ENCODE assay signal across 8 cellular contexts in genomic region chr1:87131809-87132663, GRCh38.
DNase-seq lines count a peak whose midpoint lies in the region; ATAC-seq, FAIRE-seq and TF ChIP-seq lines count a peak whose summit lies in the region.

No MANE protein-coding gene starts in this region.

- no peak overlapping the region for H2BK20ac ChIP-seq in H1 (ENCODE audit: low read length)

- H3K4me3 ChIP-seq in H1 (ENCODE audit: extremely low read depth in 1 of 4, insufficient read depth in 2 of 4, low read depth in 3 of 4, low read length in 4 of 4), result peak overlapping the region; percentile 42 to 69 (median 56)

- no peak overlapping the region for H4K5ac ChIP-seq in H1 (ENCODE audit: insufficient read length, low read depth, low read length)

- no peak overlapping the region for H2BK120ac ChIP-seq in H1 (replicated peaks; ENCODE audit: low read depth, low read length)

- peaks cover 0 to 6% (median under 1%) of the 10 kb centered on the region in 4 experiments; a peak in 4 of 7 replicates for H3K4me1 ChIP-seq in H1 (replicated peaks in 1 of 4; ENCODE audit: control insufficient read depth in 3 of 4, insufficient read depth in 4 of 4, low read length in 3 of 4)

- H3K27me3 Mint-ChIP-seq in CD14-positive monocyte (ENCODE audit: low read depth in 3 of 3), result peaks cover 2 to 6% (median 3%) of the 10 kb centered on the region in 3 donors
- H3K27me3 Mint-ChIP-seq in mesothelial cell of epicardium (ENCODE audit: low read depth), result peaks cover 32% of the 10 kb centered on the region

- H2BK15ac ChIP-seq in H1 (ENCODE audit: low read length), result no peak overlapping the region

- no peak for TF ChIP-seq EP300 in H1 (IDR thresholded peaks at IDR 0.05; ENCODE audit: borderline replicate concordance in 1 of 2, low read depth in 2 of 2, low read length in 2 of 2)

- H3K27ac Mint-ChIP-seq in CD14-positive monocyte, result peak overlapping the region in 4 of 7 donors; percentile 27 to 67 (median 58)
- no peak overlapping the region for H3K27ac Mint-ChIP-seq in mesothelial cell of epicardium

- peak; percentile 94 for ATAC-seq in HG03378 (IDR thresholded peaks at IDR 0.05; ENCODE audit: unreplicated experiment)

- H3K18ac ChIP-seq in H1 (ENCODE audit: extremely low read depth, low read length), result peak overlapping the region; percentile 73; the same call in 1 of the 2 replicates

- peak; percentile 92 for TF ChIP-seq CTCF in CD14-positive monocyte (IDR thresholded peaks at IDR 0.05)
- TF ChIP-seq CTCF in H1 (IDR thresholded peaks at IDR 0.05; ENCODE audit: control extremely low read depth in 1 of 3, insufficient read depth in 1 of 3, low read depth in 1 of 3, low read length in 3 of 3), result peak; percentile 84 to 97 (median 96)
- TF ChIP-seq CTCF in mesothelial cell of epicardium (IDR thresholded peaks at IDR 0.05; ENCODE audit: unreplicated experiment), result peak; percentile 94

- no peak overlapping the region for H4K91ac ChIP-seq in H1 (replicated peaks; ENCODE audit: insufficient read length, low read length)

- intact Hi-C loops in CD14-positive monocyte (cut with micrococcal nuclease), result loop anchor here (5.0 to 10.0 kb wide), 2 partner anchors 820 to 823 kb away; no protein-coding TSS in a partner anchor

- H3K56ac ChIP-seq in H1 (replicated peaks; ENCODE audit: insufficient read length, low read depth, low read length), result no peak overlapping the region

- no peaks in the 10 kb centered on the region for H3K9me3 ChIP-seq in H1 (ENCODE audit: insufficient read depth in 2 of 2, low read depth in 1 of 2, low read length in 1 of 2)

- no peaks in the 10 kb centered on the region for H3K79me1 ChIP-seq in H1 (ENCODE audit: low read depth, low read length)

- H2BK12ac ChIP-seq in H1 (ENCODE audit: low read depth, low read length), result no peak overlapping the region

- H4K8ac ChIP-seq in H1 (ENCODE audit: extremely low read depth, insufficient read depth, low read length), result peak overlapping the region; percentile 91; the same call in 1 of the 2 replicates

- no peaks in the 10 kb centered on the region for H3K79me2 ChIP-seq in H1 (ENCODE audit: control insufficient read depth in 1 of 2, insufficient read depth in 2 of 2, low read length in 2 of 2)

- TF ChIP-seq RAD21 in H1 (IDR thresholded peaks at IDR 0.05 in 1 of 2, conservative IDR thresholded peaks at IDR 0.05 in 1 of 2; ENCODE audit: low read depth in 2 of 2, low read length in 2 of 2), result peak; percentile 95 to 97

- no peak overlapping the region for H3K14ac ChIP-seq in H1 (ENCODE audit: insufficient read length)

- TF ChIP-seq POLR2A in H1 (IDR thresholded peaks at IDR 0.05; ENCODE audit: control extremely low read depth in 1 of 2, low read depth in 2 of 2, low read length in 2 of 2), result peak in 1 of 2 experiments; percentile 43; a peak in 1 of 3 replicates

- no peak overlapping the region; the same call in 1 of the 2 replicates for H2BK5ac ChIP-seq in H1 (ENCODE audit: low read depth, low read length)

- H3K9ac ChIP-seq in H1 (replicated peaks in 1 of 4; ENCODE audit: extremely low read depth in 1 of 4, low read depth in 3 of 4, low read length in 3 of 4), result peak overlapping the region in 3 of 4 experiments; percentile 5 to 55 (median 54); a peak in 5 of 7 replicates

- H4K20me1 ChIP-seq in H1 (replicated peaks in 1 of 2; ENCODE audit: control insufficient read depth in 1 of 2, insufficient read depth in 2 of 2, low read length in 2 of 2), result no peaks in the 10 kb centered on the region

- peaks cover 0 to 14% (median 11%) of the 10 kb centered on the region in 4 experiments; a peak in 5 of 7 replicates for H3K27me3 ChIP-seq in H1 (replicated peaks in 1 of 4; ENCODE audit: control insufficient read depth in 3 of 4, extremely low read depth in 1 of 4, insufficient read depth in 3 of 4, low read length in 3 of 4)

- POLR2A ChIA-PET in H1 (lab: Charles Lee; ENCODE audit: partially characterized antibody), result no interaction called here

- H3K9me3 Mint-ChIP-seq in CD14-positive monocyte (peaks cover 0 to 3% (median 0%) of the 10 kb centered on the region in 7 donors), mesothelial cell of epicardium (no peaks in the 10 kb centered on the region)

- peaks cover 3% of the 10 kb centered on the region; the same call in 1 of the 2 replicates for H3K23me2 ChIP-seq in H1 (ENCODE audit: low read depth, low read length)

- WGBS in H1 (ENCODE audit: extremely low coverage in 1 of 2, insufficient coverage in 1 of 2, insufficient read length in 1 of 2, insufficient replicate concordance in 2 of 2, low coverage in 1 of 2, low lambda C conversion rate in 2 of 2, missing lambda C conversion rate in 1 of 2), 2 experiments, result 8% methylated on average over 42 of the region's 66 CpGs; no CpG with 5 or more reads in 1 of the 2 experiments

- H3K4me1 Mint-ChIP-seq in CD14-positive monocyte (peaks cover 20% of the 10 kb centered on the region), mesothelial cell of epicardium (peaks cover 24% of the 10 kb centered on the region)

- H3K23ac ChIP-seq in H1 (ENCODE audit: insufficient read length), result no peak overlapping the region

- H3K4ac ChIP-seq in H1 (replicated peaks; ENCODE audit: insufficient read length, low read depth, low read length), result no peak overlapping the region

- H3K36me3 ChIP-seq in H1 (ENCODE audit: control insufficient read depth in 2 of 4, insufficient read depth in 4 of 4, low read length in 3 of 4), result no peaks in the 10 kb centered on the region

- H3K4me3 Mint-ChIP-seq in CD14-positive monocyte (peak overlapping the region; percentile 93 to 95), mesothelial cell of epicardium (peak overlapping the region; percentile 75)

- peak; percentile 70 for FAIRE-seq in H1 (lab: Jason Lieb, UNC)

- CTCF ChIA-PET in H1 (lab: Charles Lee; ENCODE audit: partially characterized antibody), result interaction anchor here (0.7 to 1.5 kb wide), 17 partner anchors 10 to 512 kb away, joined by 3 to 8 read pairs (median 3); no protein-coding TSS in a partner anchor

- peak overlapping the region; percentile 93; the same call in 1 of the 2 replicates for H2AFZ ChIP-seq in H1 (ENCODE audit: low read length)

- H3K36me3 Mint-ChIP-seq in CD14-positive monocyte, result no peaks in the 10 kb centered on the region
- no peaks in the 10 kb centered on the region for H3K36me3 Mint-ChIP-seq in mesothelial cell of epicardium

- no peak overlapping the region for H3K27ac ChIP-seq in H1 (ENCODE audit: low read depth, low read length)

- no peak overlapping the region for H2AK5ac ChIP-seq in H1 (ENCODE audit: low read depth, low read length)

- H3K4me2 ChIP-seq in H1 (ENCODE audit: insufficient read depth in 1 of 2, low read depth in 2 of 2, low read length in 2 of 2), result peak overlapping the region; percentile 51 to 86

- DNase-seq in CD14-positive monocyte (ENCODE audit: low spot score) (peak; percentile 76), GM19238 (ENCODE audit: insufficient read length, low spot score) (peak; percentile 76), NCI-H82 (lab: John Stamatoyannopoulos, UW) (peak; percentile 80), H1 (ENCODE audit: low read depth in 1 of 2, low spot score in 2 of 2) (peak; percentile 23 to 92), mesothelial cell of epicardium (ENCODE audit: low spot score in 2 of 2, unreplicated experiment in 2 of 2) (peak; percentile 79 to 89)
- peak; percentile 37 to 65 (median 57) for DNase-seq in activated CD8-positive, alpha-beta memory T cell treated with anti-CD3 and anti-CD28 coated beads for 48 hours (ENCODE audit: low read depth in 2 of 3, low spot score in 2 of 3)
- peak; percentile 37 to 42 for DNase-seq in stimulated activated CD8-positive, alpha-beta memory T cell treated with anti-CD3 and anti-CD28 coated beads, Interleukin-15, amount 100 ng/mL, for 4 hours (ENCODE audit: low read depth in 2 of 2)

TF ChIP-seq in H1, 55 proteins besides CTCF, POLR2A, EP300 and RAD21 (continues in another document):
- TF ChIP-seq SAP30 (IDR thresholded peaks at IDR 0.05; ENCODE audit: insufficient read depth, insufficient replicate concordance, low read length), result no peak
- TF ChIP-seq TCF12 (IDR thresholded peaks at IDR 0.05; ENCODE audit: low read depth, low read length), result no peak
- no peak for TF ChIP-seq TAF7 (optimal IDR thresholded peaks at IDR 0.05; ENCODE audit: borderline replicate concordance, low read depth, low read length)
- TF ChIP-seq SP4 (IDR thresholded peaks at IDR 0.05; ENCODE audit: low read length), result no peak
- no peak for TF ChIP-seq BCL11A (IDR thresholded peaks at IDR 0.05; ENCODE audit: low read depth in 2 of 2, low read length in 2 of 2)
- no peak for TF ChIP-seq RFX5 (IDR thresholded peaks at IDR 0.05; ENCODE audit: borderline replicate concordance, low read depth, low read length)
- no peak for TF ChIP-seq GTF2F1 (IDR thresholded peaks at IDR 0.05; ENCODE audit: borderline replicate concordance, low read depth, low read length)
- TF ChIP-seq EZH2 (IDR thresholded peaks at IDR 0.05; ENCODE audit: low read depth, low read length, severe bottlenecking), result peak; percentile 50
- TF ChIP-seq, protein P1, sequence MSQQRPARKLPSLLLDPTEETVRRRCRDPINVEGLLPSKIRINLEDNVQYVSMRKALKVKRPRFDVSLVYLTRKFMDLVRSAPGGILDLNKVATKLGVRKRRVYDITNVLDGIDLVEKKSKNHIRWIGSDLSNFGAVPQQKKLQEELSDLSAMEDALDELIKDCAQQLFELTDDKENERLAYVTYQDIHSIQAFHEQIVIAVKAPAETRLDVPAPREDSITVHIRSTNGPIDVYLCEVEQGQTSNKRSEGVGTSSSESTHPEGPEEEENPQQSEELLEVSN (IDR thresholded peaks at IDR 0.05), result peak; percentile 66
- TF ChIP-seq PHF8 (conservative IDR thresholded peaks at IDR 0.05; ENCODE audit: low read depth, low read length), result peak; percentile 36; the same call in 1 of the 2 replicates
- 0 out of 2 replicates have a peak, but pooled peaks have one; percentile 28 for TF ChIP-seq TEAD4 (IDR thresholded peaks at IDR 0.05; ENCODE audit: low read depth, low read length)
- TF ChIP-seq HDAC6 (IDR thresholded peaks at IDR 0.05; ENCODE audit: low read depth, low read length), result no peak
- no peak for TF ChIP-seq CREB1 (IDR thresholded peaks at IDR 0.05)
- no peak for TF ChIP-seq SP2 (IDR thresholded peaks at IDR 0.05; ENCODE audit: low read length)
- TF ChIP-seq ASH2L (IDR thresholded peaks at IDR 0.05; ENCODE audit: low read length), result peak; percentile 80
- 0 out of 2 replicates have a peak, but pooled peaks have one; percentile 29 for TF ChIP-seq YY1 (IDR thresholded peaks at IDR 0.05; ENCODE audit: low read depth, low read length)
- TF ChIP-seq, protein P2, sequence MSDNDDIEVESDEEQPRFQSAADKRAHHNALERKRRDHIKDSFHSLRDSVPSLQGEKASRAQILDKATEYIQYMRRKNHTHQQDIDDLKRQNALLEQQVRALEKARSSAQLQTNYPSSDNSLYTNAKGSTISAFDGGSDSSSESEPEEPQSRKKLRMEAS (IDR thresholded peaks at IDR 0.05), result no peak; the same call in none of the 2 replicates
- TF ChIP-seq KDM1A (IDR thresholded peaks at IDR 0.05; ENCODE audit: borderline replicate concordance, low read length), result no peak; the same call in 1 of the 2 replicates
- peak; percentile 89 for TF ChIP-seq KDM4A (IDR thresholded peaks at IDR 0.05; ENCODE audit: low read depth, low read length, severe bottlenecking)
- no peak for TF ChIP-seq RXRA (IDR thresholded peaks at IDR 0.05; ENCODE audit: insufficient read depth, low read depth, low read length)
